In genomic region chr2:28898048-28898447, GRCh38 we compare ENCODE assay signal across 15 cellular contexts. TPM values are rescaled to one million over a fixed set of nuclear protein-coding genes. Genes with fewer than 3 reads are reported as not detected.
DNase-seq lines count a peak whose midpoint lies in the region; ATAC-seq and TF ChIP-seq lines count a peak whose summit lies in the region.
"Had no signal": no experiment of that assay in that cellular context is flagged by ENCODE, and none has a peak within 500 bp of the region (broad histone marks: within the 10 kb centered on the region; RNA-seq: fewer than 3 reads in every experiment).

No MANE protein-coding gene starts in this region.

- peaks cover 18% of the 10 kb centered on the region for H3K36me3 Mint-ChIP-seq in T-helper 2 cell treated with Interferon-gamma antibody and Interleukin-4, amounts not matched to agents 5 μg/mL and 100 μg/mL, for 36 hours (ENCODE audit: low read depth)
- H3K36me3 Mint-ChIP-seq in HFFc6 (ENCODE audit: low read depth) = peaks cover 17% of the 10 kb centered on the region
- H3K36me3 Mint-ChIP-seq in activated T-helper 1 cell treated with anti-CD3 and anti-CD28 coated beads, Interleukin-12 subunit alpha, Interleukin-12 subunit beta, Interleukin-2, Interleukin-4 antibody, amounts not matched to agents 30 ng/mL and 10 ng/mL and 1 ng/mL, durations not matched to agents 14 hours and 24 hours and 36 hours (ENCODE audit: low read depth) = peaks cover 23% of the 10 kb centered on the region
- peaks cover 0 to 22% (median 0%) of the 10 kb centered on the region in 3 donors for H3K36me3 Mint-ChIP-seq in naive thymus-derived CD8-positive, alpha-beta T cell

- POLR2A ChIA-PET in naive thymus-derived CD8-positive, alpha-beta T cell (lab: Charles Lee) = interaction anchor here (1.0 kb wide), 1 partner anchor 28 kb away, joined by 3 read pairs; the partner anchor contains the start of gene TRMT61B

- no peak overlapping the region for H3K27ac ChIP-seq in right atrium auricular region
- H3K27ac ChIP-seq: transverse colon had no signal

- peak overlapping the region; percentile 11 for H3K27ac Mint-ChIP-seq in T-helper 2 cell treated with Interferon-gamma antibody and Interleukin-4, amounts not matched to agents 5 μg/mL and 100 μg/mL, for 36 hours
- H3K27ac Mint-ChIP-seq in HFFc6 = no peak overlapping the region
- no peak overlapping the region for H3K27ac Mint-ChIP-seq in activated T-helper 1 cell treated with anti-CD3 and anti-CD28 coated beads, Interleukin-12 subunit alpha, Interleukin-12 subunit beta, Interleukin-2, Interleukin-4 antibody, amounts not matched to agents 30 ng/mL and 10 ng/mL and 1 ng/mL, durations not matched to agents 14 hours and 24 hours and 36 hours
- H3K27ac Mint-ChIP-seq in naive thymus-derived CD8-positive, alpha-beta T cell = peak overlapping the region in 2 of 10 donors; percentile 55 to 67

- H3K9me3 Mint-ChIP-seq in T-helper 2 cell treated with Interferon-gamma antibody and Interleukin-4, amounts not matched to agents 5 μg/mL and 100 μg/mL, for 36 hours = no peaks in the 10 kb centered on the region
- H3K9me3 Mint-ChIP-seq in HFFc6 = no peaks in the 10 kb centered on the region
- no peaks in the 10 kb centered on the region for H3K9me3 Mint-ChIP-seq in activated T-helper 1 cell treated with anti-CD3 and anti-CD28 coated beads, Interleukin-12 subunit alpha, Interleukin-12 subunit beta, Interleukin-2, Interleukin-4 antibody, amounts not matched to agents 30 ng/mL and 10 ng/mL and 1 ng/mL, durations not matched to agents 14 hours and 24 hours and 36 hours
- no peaks in the 10 kb centered on the region for H3K9me3 Mint-ChIP-seq in naive thymus-derived CD8-positive, alpha-beta T cell

- peaks cover 5% of the 10 kb centered on the region for H3K36me3 ChIP-seq in right atrium auricular region

- no peak overlapping the region for H3K4me3 ChIP-seq in right atrium auricular region
- H3K4me3 ChIP-seq: smooth muscle cell, transverse colon had no signal

- no peak for DNase-seq in T-helper 2 cell treated with Interferon-gamma antibody and Interleukin-4, amounts not matched to agents 5 μg/mL and 100 μg/mL, for 36 hours (ENCODE audit: low spot score)
- no peak for DNase-seq in T-helper 2 cell
- no peak for DNase-seq in HFFc6
- no peak for DNase-seq in activated T-helper 1 cell treated with anti-CD3 and anti-CD28 coated beads, Interleukin-12 subunit alpha, Interleukin-12 subunit beta, Interleukin-2, Interleukin-4 antibody, amounts not matched to agents 30 ng/mL and 10 ng/mL and 1 ng/mL, durations not matched to agents 14 hours and 24 hours and 36 hours (ENCODE audit: low spot score)
- no peak for DNase-seq in naive thymus-derived CD8-positive, alpha-beta T cell
- no peak for DNase-seq in right atrium auricular region (ENCODE audit: low spot score)
- no peak for DNase-seq in SIG-M5 treated with dmso at 0.1 percent for 504 hours (lab: John Stamatoyannopoulos, UW; ENCODE audit: unreplicated experiment)
- no peak for DNase-seq in stimulated activated CD4-positive, alpha-beta T cell treated with anti-CD3 and anti-CD28 coated beads, Interleukin-2, amount 100 ng/mL, for 24 hours
- DNase-seq: ACHN, DMS79 treated with DMSO at 0.1 percent for 48 hours, gastrocnemius medialis, KBM-7, NCI-H2081, transverse colon had no signal

- peak overlapping the region; percentile 56 for H3K4me3 Mint-ChIP-seq in T-helper 2 cell treated with Interferon-gamma antibody and Interleukin-4, amounts not matched to agents 5 μg/mL and 100 μg/mL, for 36 hours
- peak overlapping the region; percentile 18 for H3K4me3 Mint-ChIP-seq in HFFc6
- H3K4me3 Mint-ChIP-seq in activated T-helper 1 cell treated with anti-CD3 and anti-CD28 coated beads, Interleukin-12 subunit alpha, Interleukin-12 subunit beta, Interleukin-2, Interleukin-4 antibody, amounts not matched to agents 30 ng/mL and 10 ng/mL and 1 ng/mL, durations not matched to agents 14 hours and 24 hours and 36 hours = peak overlapping the region; percentile 100
- H3K4me3 Mint-ChIP-seq in naive thymus-derived CD8-positive, alpha-beta T cell = peak overlapping the region in 7 of 10 donors; percentile 8 to 99 (median 96)

- peaks cover 0 to 35% of the 10 kb centered on the region in 2 donors for H3K4me1 ChIP-seq in right atrium auricular region

- intact Hi-C loops in activated T-helper 1 cell treated with anti-CD3 and anti-CD28 coated beads, Interleukin-12 subunit alpha, Interleukin-12 subunit beta, Interleukin-2, Interleukin-4 antibody, amounts not matched to agents 30 ng/mL and 10 ng/mL and 1 ng/mL, durations not matched to agents 14 hours and 24 hours and 36 hours (cut with micrococcal nuclease) = loop anchor here (2.0 to 10.0 kb wide), 3 partner anchors 19 to 1543 kb away; partner anchors contain the start of genes GTF3C2 and LBH

- no peaks in the 10 kb centered on the region for H3K27me3 Mint-ChIP-seq in T-helper 2 cell treated with Interferon-gamma antibody and Interleukin-4, amounts not matched to agents 5 μg/mL and 100 μg/mL, for 36 hours (ENCODE audit: low read depth)
- H3K27me3 Mint-ChIP-seq in HFFc6 (ENCODE audit: insufficient read depth) = no peaks in the 10 kb centered on the region; the same call in 1 of the 2 replicates
- no peaks in the 10 kb centered on the region for H3K27me3 Mint-ChIP-seq in activated T-helper 1 cell treated with anti-CD3 and anti-CD28 coated beads, Interleukin-12 subunit alpha, Interleukin-12 subunit beta, Interleukin-2, Interleukin-4 antibody, amounts not matched to agents 30 ng/mL and 10 ng/mL and 1 ng/mL, durations not matched to agents 14 hours and 24 hours and 36 hours (ENCODE audit: insufficient read depth)
- no peaks in the 10 kb centered on the region for H3K27me3 Mint-ChIP-seq in naive thymus-derived CD8-positive, alpha-beta T cell

- H3K4me1 Mint-ChIP-seq in T-helper 2 cell treated with Interferon-gamma antibody and Interleukin-4, amounts not matched to agents 5 μg/mL and 100 μg/mL, for 36 hours (ENCODE audit: low read depth) = peaks cover 34% of the 10 kb centered on the region
- H3K4me1 Mint-ChIP-seq in HFFc6 (ENCODE audit: low read depth) = peaks cover 70% of the 10 kb centered on the region
- peaks cover 62% of the 10 kb centered on the region for H3K4me1 Mint-ChIP-seq in activated T-helper 1 cell treated with anti-CD3 and anti-CD28 coated beads, Interleukin-12 subunit alpha, Interleukin-12 subunit beta, Interleukin-2, Interleukin-4 antibody, amounts not matched to agents 30 ng/mL and 10 ng/mL and 1 ng/mL, durations not matched to agents 14 hours and 24 hours and 36 hours (ENCODE audit: low read depth)
- H3K4me1 Mint-ChIP-seq in naive thymus-derived CD8-positive, alpha-beta T cell = peaks cover 29 to 68% (median 61%) of the 10 kb centered on the region in 4 donors

- no peaks in the 10 kb centered on the region for H3K27me3 ChIP-seq in right atrium auricular region
- H3K27me3 ChIP-seq: gastrocnemius medialis, transverse colon had no signal

- H3K9me3 ChIP-seq in right atrium auricular region = no peaks in the 10 kb centered on the region
- H3K9me3 ChIP-seq: gastrocnemius medialis, transverse colon had no signal

- no peak for ATAC-seq in naive thymus-derived CD8-positive, alpha-beta T cell
- ATAC-seq: gastrocnemius medialis had no signal

- TF ChIP-seq CTCF in HFFc6 (IDR thresholded peaks at IDR 0.05) (no peak), right atrium auricular region (IDR thresholded peaks at IDR 0.05) (no peak)

RNA-seq across cellular contexts. Expression of gene WDR43, which starts 3.6 kb away (rescaled TPM):
- total RNA-seq in HFFc6 (2021; fragmentation: NEBNext Ultra II Directional; extraction: Animal tissue kit (Norgen Biotek cat#: 25700)) = 10 to 100 TPM; 67.8 to 81.1 (median 71.4) TPM
- total RNA-seq in activated T-helper 1 cell treated with anti-CD3 and anti-CD28 coated beads, Interleukin-12 subunit alpha, Interleukin-12 subunit beta, Interleukin-2, Interleukin-4 antibody, amounts not matched to agents 30 ng/mL and 10 ng/mL and 1 ng/mL, durations not matched to agents 14 hours and 24 hours and 36 hours = 188 and 190 TPM in 2 replicates
- 10 to 100 TPM; 70.4 to 73.2 TPM for total RNA-seq in naive thymus-derived CD8-positive, alpha-beta T cell
- polyA plus RNA-seq in naive thymus-derived CD8-positive, alpha-beta T cell = 10 to 100 TPM; 35.1 to 44.8 (median 37.6) TPM
- 10 to 100 TPM; 17.8 to 18.9 TPM for total RNA-seq in right atrium auricular region

RNA-seq across cellular contexts. Expression of gene TRMT61B, which starts 27.9 kb away (rescaled TPM):
- 10 to 100 TPM; 11.3 to 13.9 (median 12.3) TPM for total RNA-seq in HFFc6 (2021; fragmentation: NEBNext Ultra II Directional; extraction: Animal tissue kit (Norgen Biotek cat#: 25700))
- total RNA-seq in activated T-helper 1 cell treated with anti-CD3 and anti-CD28 coated beads, Interleukin-12 subunit alpha, Interleukin-12 subunit beta, Interleukin-2, Interleukin-4 antibody, amounts not matched to agents 30 ng/mL and 10 ng/mL and 1 ng/mL, durations not matched to agents 14 hours and 24 hours and 36 hours = 18.4 and 21.4 TPM in 2 replicates
- 10 to 100 TPM; 22.8 to 24.3 TPM for total RNA-seq in naive thymus-derived CD8-positive, alpha-beta T cell
- 10 to 100 TPM; 17.0 to 21.5 (median 19.5) TPM for polyA plus RNA-seq in naive thymus-derived CD8-positive, alpha-beta T cell
- 10 to 100 TPM in 1 of 2 donors, 1 to 10 TPM in 1; 7.0 to 16.2 TPM for total RNA-seq in right atrium auricular region

Comparison
In these comparisons a context has a peak if more than half of its experiments do, and no peak if none do; other contexts are left out.
1. H3K4me3 Mint-ChIP-seq: peak in every context shown above with its lines; median percentile 100 in activated T-helper 1 cell treated with anti-CD3 and anti-CD28 coated beads, Interleukin-12 subunit alpha, Interleukin-12 subunit beta, Interleukin-2, Interleukin-4 antibody, amounts not matched to agents 30 ng/mL and 10 ng/mL and 1 ng/mL, durations not matched to agents 14 hours and 24 hours and 36 hours; 96 in naive thymus-derived CD8-positive, alpha-beta T cell; 56 in T-helper 2 cell treated with Interferon-gamma antibody and Interleukin-4, amounts not matched to agents 5 μg/mL and 100 μg/mL, for 36 hours; 18 in HFFc6.